In genomic region chr12:103820881-103821489, GRCh38 we compare ENCODE assay signal across 1 cellular context.
TF ChIP-seq lines count a peak whose summit lies in the region.

No MANE protein-coding gene starts in this region.

TF ChIP-seq in IMR-90, 13 proteins besides CTCF, POLR2A, EP300 and RAD21 (continued from another document):
- TF ChIP-seq RCOR1 (IDR thresholded peaks at IDR 0.05; ENCODE audit: insufficient replicate concordance, low read length) (no peak), SMC3 (IDR thresholded peaks at IDR 0.05; ENCODE audit: low read depth, low read length) (no peak)
- TF ChIP-seq, protein P1, sequence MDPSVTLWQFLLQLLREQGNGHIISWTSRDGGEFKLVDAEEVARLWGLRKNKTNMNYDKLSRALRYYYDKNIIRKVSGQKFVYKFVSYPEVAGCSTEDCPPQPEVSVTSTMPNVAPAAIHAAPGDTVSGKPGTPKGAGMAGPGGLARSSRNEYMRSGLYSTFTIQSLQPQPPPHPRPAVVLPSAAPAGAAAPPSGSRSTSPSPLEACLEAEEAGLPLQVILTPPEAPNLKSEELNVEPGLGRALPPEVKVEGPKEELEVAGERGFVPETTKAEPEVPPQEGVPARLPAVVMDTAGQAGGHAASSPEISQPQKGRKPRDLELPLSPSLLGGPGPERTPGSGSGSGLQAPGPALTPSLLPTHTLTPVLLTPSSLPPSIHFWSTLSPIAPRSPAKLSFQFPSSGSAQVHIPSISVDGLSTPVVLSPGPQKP (IDR thresholded peaks at IDR 0.05; ENCODE audit: borderline replicate concordance, low read depth, low read length), result no peak
